9 cellular contexts compared by ENCODE assay signal in the genomic region with DNA sequence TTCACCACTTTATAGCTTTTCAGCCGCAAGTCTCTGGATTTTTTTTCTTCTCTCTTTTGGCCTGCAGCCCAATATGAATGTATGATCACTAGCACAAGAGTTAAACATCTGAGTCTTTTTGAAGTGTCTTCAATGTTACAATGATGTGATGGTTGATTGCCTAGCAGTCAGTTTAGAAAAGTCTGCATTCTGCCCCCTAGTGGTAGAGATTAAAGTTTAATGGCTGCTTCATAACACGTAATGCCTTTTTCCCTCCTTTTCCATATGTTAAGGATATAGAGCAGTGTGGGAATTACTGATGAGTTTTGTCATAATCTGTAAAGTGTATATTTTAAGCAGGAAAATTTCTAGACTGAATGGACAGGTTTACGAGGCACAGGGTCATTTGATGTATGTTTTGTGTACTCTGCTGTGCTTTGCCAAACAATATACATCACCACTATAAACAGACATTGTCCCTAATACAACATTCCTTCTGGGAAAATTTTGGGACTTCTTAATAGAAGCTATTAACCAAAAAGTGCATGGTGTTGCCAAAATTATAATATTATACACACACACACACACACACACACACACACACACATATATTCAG.
DNase-seq lines count a peak whose midpoint lies in the region; ATAC-seq and TF ChIP-seq lines count a peak whose summit lies in the region.
"Had no signal": no experiment of that assay in that cellular context is flagged by ENCODE, and none has a peak within 500 bp of the region (broad histone marks: within the 10 kb centered on the region; RNA-seq: fewer than 3 reads in every experiment).

No MANE protein-coding gene starts in this region.

- H3K27ac Mint-ChIP-seq in T-helper 2 cell treated with Interferon-gamma antibody and Interleukin-4, amounts not matched to agents 5 μg/mL and 100 μg/mL, for 36 hours = no peak overlapping the region
- H3K27ac Mint-ChIP-seq: naive thymus-derived CD8-positive, alpha-beta T cell had no signal

- no peaks in the 10 kb centered on the region for H3K9me3 ChIP-seq in PC-9 (ENCODE audit: insufficient read depth, low read depth)
- H3K9me3 ChIP-seq in gastrocnemius medialis = no peaks in the 10 kb centered on the region

- no peaks in the 10 kb centered on the region for H3K4me1 ChIP-seq in PC-9 (replicated peaks; ENCODE audit: insufficient read depth)
- H3K4me1 ChIP-seq in gastrocnemius medialis = peaks cover 0 to 1% of the 10 kb centered on the region in 2 donors

- BruUV-seq in PC-9 (replicated peaks; lab: Mats Ljungman, UMichigan) = no TSS peak

- H3K9me3 Mint-ChIP-seq in T-helper 2 cell treated with Interferon-gamma antibody and Interleukin-4, amounts not matched to agents 5 μg/mL and 100 μg/mL, for 36 hours = no peaks in the 10 kb centered on the region
- H3K9me3 Mint-ChIP-seq: naive thymus-derived CD8-positive, alpha-beta T cell had no signal

- peaks cover 27% of the 10 kb centered on the region for H3K4me1 Mint-ChIP-seq in T-helper 2 cell treated with Interferon-gamma antibody and Interleukin-4, amounts not matched to agents 5 μg/mL and 100 μg/mL, for 36 hours (ENCODE audit: low read depth)
- H3K4me1 Mint-ChIP-seq: naive thymus-derived CD8-positive, alpha-beta T cell had no signal

- no peak overlapping the region for H3K27ac ChIP-seq in PC-9
- no peak overlapping the region for H3K27ac ChIP-seq in gastrocnemius medialis

- intact Hi-C loops in PC-9 (cut with micrococcal nuclease; ENCODE audit: unreplicated experiment) (no loop called here), gastrocnemius medialis (cut with DNase I; ENCODE audit: low total_unique reads) (no loop called here)

- no peak for ATAC-seq in gastrocnemius medialis
- ATAC-seq: naive thymus-derived CD8-positive, alpha-beta T cell had no signal

- no peak overlapping the region for H3K4me3 Mint-ChIP-seq in T-helper 2 cell treated with Interferon-gamma antibody and Interleukin-4, amounts not matched to agents 5 μg/mL and 100 μg/mL, for 36 hours
- H3K4me3 Mint-ChIP-seq: naive thymus-derived CD8-positive, alpha-beta T cell had no signal

- no peaks in the 10 kb centered on the region for H4K20me1 ChIP-seq in PC-9 (ENCODE audit: insufficient read depth)

- no peaks in the 10 kb centered on the region for H3K36me3 Mint-ChIP-seq in T-helper 2 cell treated with Interferon-gamma antibody and Interleukin-4, amounts not matched to agents 5 μg/mL and 100 μg/mL, for 36 hours (ENCODE audit: low read depth)
- H3K36me3 Mint-ChIP-seq: naive thymus-derived CD8-positive, alpha-beta T cell had no signal

- POLR2A ChIA-PET in PC-9 (lab: Charles Lee; ENCODE audit: unreplicated experiment) = interaction anchor here (0.6 kb wide), 1 partner anchor 16 kb away, joined by 3 read pairs; no protein-coding TSS in a partner anchor

- H3K79me2 ChIP-seq in PC-9 (ENCODE audit: low read depth) = no peaks in the 10 kb centered on the region

- in situ Hi-C loops in gastrocnemius medialis (cut with MboI; ENCODE audit: low sequenced_read_pairs in 4 of 4) = no loop called here

- peaks cover 68% of the 10 kb centered on the region for H3K27me3 Mint-ChIP-seq in T-helper 2 cell treated with Interferon-gamma antibody and Interleukin-4, amounts not matched to agents 5 μg/mL and 100 μg/mL, for 36 hours (ENCODE audit: low read depth)

- TF ChIP-seq CTCF in HFF-Myc (IDR thresholded peaks at IDR 0.05; ENCODE audit: low read depth, low read length, missing control alignments) = peak; percentile 53
- TF ChIP-seq CTCF in PC-9 (conservative IDR thresholded peaks at IDR 0.05) = peak; percentile 78
- peak; percentile 52 for TF ChIP-seq CTCF in fibroblast of the aortic adventitia (IDR thresholded peaks at IDR 0.05; ENCODE audit: insufficient read depth, low read length)
- peak; percentile 22 to 56 (median 36) for TF ChIP-seq CTCF in gastrocnemius medialis (IDR thresholded peaks at IDR 0.05 in 4 of 5, conservative IDR thresholded peaks at IDR 0.05 in 1 of 5)

- no peak for TF ChIP-seq POLR2A in gastrocnemius medialis (IDR thresholded peaks at IDR 0.05)

- no peak overlapping the region for H3K4me2 ChIP-seq in PC-9

- H3K9me2 ChIP-seq in PC-9 (ENCODE audit: insufficient read depth) = no peaks in the 10 kb centered on the region

- DNase-seq in ELR (ENCODE audit: low read depth) = peak; percentile 65
- DNase-seq in HFF-Myc (ENCODE audit: extremely low read depth, low read depth) = no peak
- DNase-seq in PC-9 = no peak
- DNase-seq in fibroblast of the aortic adventitia (ENCODE audit: low read depth) = peak; percentile 47
- DNase-seq in gastrocnemius medialis = no peak
- no peak for DNase-seq in GF-D8 (lab: John Stamatoyannopoulos, UW)
- DNase-seq in T-helper 2 cell treated with Interferon-gamma antibody and Interleukin-4, amounts not matched to agents 5 μg/mL and 100 μg/mL, for 36 hours (ENCODE audit: low spot score) = no peak
- no peak for DNase-seq in nucleus accumbens (lab: John Stamatoyannopoulos, UW)

- H3K4me3 ChIP-seq in HFF-Myc (replicated peaks; ENCODE audit: low read depth, low read length) = no peak overlapping the region
- H3K4me3 ChIP-seq in PC-9 = no peak overlapping the region
- no peak overlapping the region for H3K4me3 ChIP-seq in fibroblast of the aortic adventitia (ENCODE audit: low read depth, low read length)
- no peak overlapping the region for H3K4me3 ChIP-seq in gastrocnemius medialis

- H3K27me3 ChIP-seq in PC-9 (ENCODE audit: insufficient read depth, low read depth) = no peaks in the 10 kb centered on the region
- peaks cover 0 to 11% (median 0%) of the 10 kb centered on the region in 3 donors for H3K27me3 ChIP-seq in gastrocnemius medialis

- H2AFZ ChIP-seq in PC-9 = no peak overlapping the region

- H3K36me3 ChIP-seq in PC-9 (ENCODE audit: low read depth) (no peaks in the 10 kb centered on the region), gastrocnemius medialis (no peaks in the 10 kb centered on the region)

- H3F3A ChIP-seq in PC-9 (ENCODE audit: insufficient read depth, low read depth) = no peaks in the 10 kb centered on the region

- CTCF ChIA-PET in PC-9 (lab: Charles Lee) = interaction anchor here (0.6 kb wide), 1 partner anchor 834 kb away, joined by 3 read pairs; no protein-coding TSS in a partner anchor

Comparison
In these comparisons a context has a peak if more than half of its experiments do, and no peak if none do; other contexts are left out.
1. DNase-seq: peak in ELR (single experiment) and fibroblast of the aortic adventitia (single experiment); none in HFF-Myc (single experiment), PC-9 (0 of 2), gastrocnemius medialis (0 of 2), GF-D8 (single experiment), T-helper 2 cell treated with Interferon-gamma antibody and Interleukin-4, amounts not matched to agents 5 μg/mL and 100 μg/mL, for 36 hours (single experiment) and nucleus accumbens (0 of 56).
2. Peak in every context shown above with its lines, with median percentiles within 50 percentile points of each other: CTCF ChIP-seq.